10 cellular contexts compared by ENCODE assay signal in the genomic region with DNA sequence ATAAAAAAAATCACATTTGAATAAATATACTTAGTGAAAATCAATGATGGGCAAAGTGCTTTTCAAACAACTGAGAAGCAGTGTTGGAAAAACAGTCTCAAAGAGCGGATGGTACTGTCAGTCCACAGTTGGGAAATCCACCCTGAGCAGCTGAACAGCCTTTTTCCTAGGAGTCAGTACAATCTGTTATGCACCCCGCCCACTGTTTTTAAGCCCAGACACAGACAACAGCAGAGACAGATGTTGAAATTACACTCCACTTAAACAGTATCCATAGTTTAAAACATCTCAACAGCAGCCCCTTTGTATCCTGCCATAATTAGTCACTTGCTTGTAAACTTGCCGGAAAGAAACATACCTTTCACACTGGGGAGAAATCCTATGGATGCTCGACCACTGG. TPM values are rescaled to one million over a fixed set of nuclear protein-coding genes. Genes with fewer than 3 reads are reported as not detected.
DNase-seq lines count a peak whose midpoint lies in the region; ATAC-seq and TF ChIP-seq lines count a peak whose summit lies in the region.
"Had no signal": no experiment of that assay in that cellular context is flagged by ENCODE, and none has a peak within 500 bp of the region (broad histone marks: within the 10 kb centered on the region; RNA-seq: fewer than 3 reads in every experiment).

No MANE protein-coding gene starts in this region.

- intact Hi-C loops in mucosa of descending colon (cut with DNase I, micrococcal nuclease), result no loop called here
- intact Hi-C loops in CD4-positive, alpha-beta T cell (cut with DNase I, micrococcal nuclease), result no loop called here

- peaks cover 31% of the 10 kb centered on the region for H3K27me3 Mint-ChIP-seq in endodermal cell (ENCODE audit: insufficient read depth)
- peaks cover 7% of the 10 kb centered on the region for H3K27me3 Mint-ChIP-seq in CD4-positive, alpha-beta T cell
- H3K27me3 Mint-ChIP-seq: dendritic cell treated with granulocyte-macrophage colony-stimulating factor and Interleukin-4, amounts not matched to agents 40 ng/mL and 50 ng/mL, for 4 days had no signal

- no peaks in the 10 kb centered on the region for H3K4me1 ChIP-seq in endodermal cell (ENCODE audit: control insufficient read depth, insufficient read depth, low read length)
- no peaks in the 10 kb centered on the region for H3K4me1 ChIP-seq in mucosa of descending colon (ENCODE audit: low read depth)
- no peaks in the 10 kb centered on the region for H3K4me1 ChIP-seq in urinary bladder (ENCODE audit: insufficient read depth)

- H3K4me3 ChIP-seq in endodermal cell (ENCODE audit: low read length), result no peak overlapping the region
- no peak overlapping the region for H3K4me3 ChIP-seq in mucosa of descending colon
- peak overlapping the region; percentile 55 for H3K4me3 ChIP-seq in urinary bladder (ENCODE audit: low read depth, low read length)
- H3K4me3 ChIP-seq: GM12878 had no signal

- POLR2A ChIA-PET in CD4-positive, alpha-beta T cell (lab: Charles Lee), result no interaction called here

- H3K27ac ChIP-seq in endodermal cell (ENCODE audit: low read depth, low read length) (no peak overlapping the region), urinary bladder (ENCODE audit: low read depth) (peak overlapping the region; percentile 59), substantia nigra (ENCODE audit: low read depth, low read length, poor library complexity, severe bottlenecking) (no peak overlapping the region)
- H3K27ac ChIP-seq in CD4-positive, alpha-beta T cell (ENCODE audit: low read depth, low read length), result no peak overlapping the region

- H3K9me3 Mint-ChIP-seq in endodermal cell, result no peaks in the 10 kb centered on the region
- H3K9me3 Mint-ChIP-seq in CD4-positive, alpha-beta T cell, result no peaks in the 10 kb centered on the region
- H3K9me3 Mint-ChIP-seq: dendritic cell treated with granulocyte-macrophage colony-stimulating factor and Interleukin-4, amounts not matched to agents 40 ng/mL and 50 ng/mL, for 4 days had no signal

- H3K4me3 Mint-ChIP-seq in endodermal cell, result peak overlapping the region; percentile 44
- H3K4me3 Mint-ChIP-seq in CD4-positive, alpha-beta T cell, result no peak overlapping the region
- H3K4me3 Mint-ChIP-seq: dendritic cell treated with granulocyte-macrophage colony-stimulating factor and Interleukin-4, amounts not matched to agents 40 ng/mL and 50 ng/mL, for 4 days had no signal

- H3K36me3 Mint-ChIP-seq in endodermal cell (ENCODE audit: low read depth), result no peaks in the 10 kb centered on the region
- H3K36me3 Mint-ChIP-seq in CD4-positive, alpha-beta T cell (ENCODE audit: low read depth), result no peaks in the 10 kb centered on the region

- no peaks in the 10 kb centered on the region for H3K27me3 ChIP-seq in endodermal cell (ENCODE audit: control insufficient read depth, insufficient read depth, low read length, poor library complexity, severe bottlenecking)
- no peaks in the 10 kb centered on the region for H3K27me3 ChIP-seq in CD4-positive, alpha-beta T cell (ENCODE audit: control insufficient read depth, insufficient read depth, low read length)

- TF ChIP-seq CTCF in endodermal cell (conservative IDR thresholded peaks at IDR 0.05), result no peak
- TF ChIP-seq CTCF in mucosa of descending colon (IDR thresholded peaks at IDR 0.05), result no peak
- TF ChIP-seq CTCF in CD4-positive, alpha-beta T cell (IDR thresholded peaks at IDR 0.05), result no peak

- H3K9me3 ChIP-seq in endodermal cell (ENCODE audit: control insufficient read depth, low read length), result no peaks in the 10 kb centered on the region
- no peaks in the 10 kb centered on the region for H3K9me3 ChIP-seq in mucosa of descending colon
- no peaks in the 10 kb centered on the region for H3K9me3 ChIP-seq in CD4-positive, alpha-beta T cell (ENCODE audit: control insufficient read depth, low read length)

- H3K9ac ChIP-seq in endodermal cell (ENCODE audit: extremely low read depth, low read length, poor library complexity, severe bottlenecking), result no peak overlapping the region

- ATAC-seq in mucosa of descending colon, result peak; percentile 63
- ATAC-seq in CD4-positive, alpha-beta T cell (ENCODE audit: poor library complexity), result no peak

- H3K27ac Mint-ChIP-seq in endodermal cell, result no peak overlapping the region
- no peak overlapping the region for H3K27ac Mint-ChIP-seq in CD4-positive, alpha-beta T cell
- H3K27ac Mint-ChIP-seq: dendritic cell treated with granulocyte-macrophage colony-stimulating factor and Interleukin-4, amounts not matched to agents 40 ng/mL and 50 ng/mL, for 4 days had no signal

- CTCF ChIA-PET in CD4-positive, alpha-beta T cell (lab: Charles Lee), result no interaction called here

- H3K4me1 Mint-ChIP-seq in endodermal cell, result peaks cover 19% of the 10 kb centered on the region
- no peaks in the 10 kb centered on the region for H3K4me1 Mint-ChIP-seq in CD4-positive, alpha-beta T cell (ENCODE audit: low read depth)

- WGBS in endodermal cell (ENCODE audit: insufficient coverage in 1 of 2, insufficient read length in 1 of 2), 2 experiments, result 80 to 85% methylated on average over 2 to 4 of the region's 4 CpGs
- WGBS in urinary bladder, result 24% methylated on average over 4 of the region's 4 CpGs

- DNase-seq in NCI-H2171 treated with DMSO at 0.1 percent for 48 hours (lab: John Stamatoyannopoulos, UW) (peak; percentile 49), NCI-H2171 (lab: John Stamatoyannopoulos, UW) (no peak), endodermal cell (no peak), mucosa of descending colon (peak in 1 of 3 donors; percentile 19), substantia nigra (lab: John Stamatoyannopoulos, UW) (no peak), kidney tubule cell (ENCODE audit: low spot score) (no peak)
- no peak for DNase-seq in CD4-positive, alpha-beta T cell

- H3K36me3 ChIP-seq in endodermal cell (ENCODE audit: control insufficient read depth, insufficient read depth, low read length) (no peaks in the 10 kb centered on the region), mucosa of descending colon (ENCODE audit: low read depth) (no peaks in the 10 kb centered on the region), urinary bladder (ENCODE audit: insufficient read depth) (no peaks in the 10 kb centered on the region)

RNA-seq across cellular contexts. Expression of gene KIAA0408, which starts 0.4 kb away (rescaled TPM):
- under 1 TPM; 0.64 to 0.84 TPM for total RNA-seq in endodermal cell
- 18.0 TPM for polyA plus RNA-seq in endodermal cell (2013, experiment 1 of 2)
- polyA plus RNA-seq in endodermal cell (2013, experiment 2 of 2), result 16.9 TPM
- total RNA-seq in mucosa of descending colon, result 10 to 100 TPM in 1 of 3 donors, 1 to 10 TPM in 2; 1.1 to 25.0 (median 2.4) TPM
- total RNA-seq in urinary bladder, result 40.8 TPM
- polyA plus RNA-seq in urinary bladder, result 14.9 TPM
- total RNA-seq in CD4-positive, alpha-beta T cell, result 1 to 10 TPM; 1.0 to 1.3 TPM
